8 cellular contexts compared by ENCODE assay signal in the genomic region with DNA sequence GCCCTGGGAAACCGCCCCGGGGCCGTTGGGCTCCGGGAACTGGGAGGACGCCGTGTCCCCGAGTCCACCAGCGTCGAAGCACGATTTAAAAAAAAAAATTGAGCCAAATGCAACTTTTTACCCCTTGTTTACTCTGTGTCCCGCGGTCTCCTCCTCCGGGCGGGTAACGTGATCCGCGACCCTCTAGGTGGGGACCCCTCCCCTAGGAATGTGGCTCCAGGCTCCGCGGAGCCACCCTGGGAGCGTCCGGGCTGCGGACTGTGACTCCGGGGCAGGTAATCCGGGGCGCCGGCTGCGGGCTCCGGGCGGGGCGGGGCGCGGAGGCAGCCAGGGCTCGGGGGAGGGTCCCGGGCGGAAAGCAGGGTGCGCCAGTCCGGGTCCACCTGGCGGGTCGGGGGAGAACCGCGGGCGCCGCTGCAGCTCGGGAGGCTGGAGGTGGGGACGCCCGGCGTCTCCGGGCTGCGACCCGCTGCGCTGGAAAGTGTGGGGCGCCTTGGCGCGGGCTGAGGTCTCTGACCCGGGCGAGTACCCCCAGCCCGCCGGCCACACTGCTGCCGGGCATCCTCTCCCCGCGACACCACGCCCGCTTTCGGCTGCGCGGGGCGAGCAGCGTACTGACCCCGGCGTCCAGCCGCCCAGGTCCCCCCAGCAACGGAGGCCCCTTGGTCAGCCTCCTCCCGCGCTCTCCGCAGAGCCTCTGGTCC. TPM values are rescaled to one million over a fixed set of nuclear protein-coding genes. Genes with fewer than 3 reads are reported as not detected.
A peak's percentile ranks its signal among the peaks of the same experiment; 100 is the strongest.
DNase-seq lines count a peak whose midpoint lies in the region; ATAC-seq and TF ChIP-seq lines count a peak whose summit lies in the region.

No MANE protein-coding gene starts in this region.

- H3F3A ChIP-seq in smooth muscle cell (ENCODE audit: low read depth), result peaks cover 4% of the 10 kb centered on the region

- peak overlapping the region; percentile 94 for H3K9ac ChIP-seq in iPS-20b (ENCODE audit: low read depth, low read length)
- peak overlapping the region; percentile 93 for H3K9ac ChIP-seq in smooth muscle cell (ENCODE audit: low read depth)

- in situ Hi-C loops in astrocyte of the spinal cord (cut with HindIII; ENCODE audit: low sequenced_read_pairs), result no loop called here

- under 1% methylated on average over 48 of the region's 75 CpGs for WGBS in smooth muscle cell (ENCODE audit: low lambda C conversion rate)

- H3K4me3 ChIP-seq in astrocyte of the spinal cord (ENCODE audit: low read depth, low read length), result peak overlapping the region; percentile 82
- peak overlapping the region; percentile 82 for H3K4me3 ChIP-seq in iPS-20b (ENCODE audit: low read length)
- H3K4me3 ChIP-seq in smooth muscle cell, result peak overlapping the region; percentile 93

- DNase-seq in NCI-H1417 (lab: John Stamatoyannopoulos, UW), result peak in 2 of 3 experiments; percentile 66 to 72
- DNase-seq in NCI-H1417 treated with DMSO at 0.1 percent for 48 hours (lab: John Stamatoyannopoulos, UW), result no peak
- DNase-seq in SW480 (ENCODE audit: low spot score), result peak; percentile 14
- DNase-seq in astrocyte of the spinal cord (ENCODE audit: low read depth, low spot score), result no peak
- DNase-seq in smooth muscle cell (lab: John Stamatoyannopoulos, UW; ENCODE audit: unreplicated experiment), result no peak
- no peak for DNase-seq in NCI-H1048 (lab: John Stamatoyannopoulos, UW)

- H3K36me3 ChIP-seq in iPS-20b (ENCODE audit: insufficient read depth, low read depth, low read length), result 0 out of 2 replicates have a peak, but pooled peaks cover 11% of the 10 kb centered on the region
- H3K36me3 ChIP-seq in smooth muscle cell (ENCODE audit: low read depth), result no peaks in the 10 kb centered on the region

- peaks cover 32% of the 10 kb centered on the region for H4K20me1 ChIP-seq in smooth muscle cell (ENCODE audit: low read depth)

- no peak for TF ChIP-seq CTCF in astrocyte of the spinal cord (IDR thresholded peaks at IDR 0.05; ENCODE audit: low read depth, low read length)
- no peak for TF ChIP-seq CTCF in smooth muscle cell (IDR thresholded peaks at IDR 0.05; ENCODE audit: borderline replicate concordance, insufficient read depth, poor library complexity, severe bottlenecking)

- no peaks in the 10 kb centered on the region for H3K9me3 ChIP-seq in iPS-20b (ENCODE audit: insufficient read depth, low read depth, low read length)
- no peaks in the 10 kb centered on the region for H3K9me3 ChIP-seq in smooth muscle cell (replicated peaks; ENCODE audit: low read depth)

- peak overlapping the region; percentile 95 for H2AFZ ChIP-seq in smooth muscle cell (ENCODE audit: low read depth)

- H3K79me2 ChIP-seq in smooth muscle cell (ENCODE audit: low read depth), result peaks cover 40% of the 10 kb centered on the region

- peak overlapping the region; percentile 96 for H3K4me2 ChIP-seq in smooth muscle cell

- H3K27me3 ChIP-seq in iPS-20b (ENCODE audit: insufficient read depth, low read length) (peaks cover 11% of the 10 kb centered on the region; the same call in 1 of the 2 replicates), smooth muscle cell (ENCODE audit: low read depth) (no peaks in the 10 kb centered on the region)

- H3K4me1 ChIP-seq in iPS-20b (ENCODE audit: insufficient read depth, low read length), result peaks cover 14% of the 10 kb centered on the region
- peaks cover 24% of the 10 kb centered on the region for H3K4me1 ChIP-seq in smooth muscle cell (ENCODE audit: low read depth)

- ATAC-seq in HG03521 (IDR thresholded peaks at IDR 0.05; ENCODE audit: unreplicated experiment), result no peak

- peak overlapping the region; percentile 61 for H3K27ac ChIP-seq in iPS-20b (ENCODE audit: low read length)
- peak overlapping the region; percentile 60 for H3K27ac ChIP-seq in smooth muscle cell (ENCODE audit: low read depth)

RNA-seq across cellular contexts. Expression of a gene that starts 0.8 kb away (rescaled TPM):
- 34.4 and 67.4 TPM in 2 replicates for total RNA-seq in smooth muscle cell
- 18.8 and 25.6 TPM in 2 replicates for polyA plus RNA-seq in smooth muscle cell

Comparison
In these comparisons a context has a peak if more than half of its experiments do, and no peak if none do; other contexts are left out.
1. DNase-seq: peak in NCI-H1417 (2 of 3) and SW480 (single experiment); none in NCI-H1417 treated with DMSO at 0.1 percent for 48 hours (single experiment), astrocyte of the spinal cord (single experiment), smooth muscle cell (single experiment) and NCI-H1048 (single experiment).
2. Peak in every context shown above with its lines, with median percentiles within 50 percentile points of each other: H3K4me3 ChIP-seq.